ENCODE assay signal across 7 cellular contexts in genomic region chr10:102633848-102634247, GRCh38.
A peak's percentile ranks its signal among the peaks of the same experiment; 100 is the strongest.
DNase-seq lines count a peak whose midpoint lies in the region; TF ChIP-seq lines count a peak whose summit lies in the region.

No MANE protein-coding gene starts in this region.

- no peaks in the 10 kb centered on the region for H3K79me2 ChIP-seq in Loucy (ENCODE audit: insufficient read depth, low read length)

- no peak for TF ChIP-seq CTCF in Loucy (conservative IDR thresholded peaks at IDR 0.05; ENCODE audit: low read length)

- no peaks in the 10 kb centered on the region for H3K9me2 ChIP-seq in Loucy (replicated peaks; ENCODE audit: low read depth, low read length)

- no peak overlapping the region for H2AFZ ChIP-seq in Loucy (ENCODE audit: low read length)

- DNase-seq in COR-L47 (lab: John Stamatoyannopoulos, UW), result no peak
- DNase-seq in cortex of kidney (lab: John Stamatoyannopoulos, UW), result no peak
- DNase-seq in NOMO-1 treated with dmso at 0.1 percent for 144 hours (lab: John Stamatoyannopoulos, UW; ENCODE audit: unreplicated experiment), result no peak

- 0 out of 2 replicates have a peak, but pooled peaks cover 7% of the 10 kb centered on the region for H3F3A ChIP-seq in Loucy (ENCODE audit: low read depth)

- H3K4me1 ChIP-seq in Loucy (ENCODE audit: insufficient read depth, low read length, poor library complexity, severe bottlenecking) (peaks cover 54% of the 10 kb centered on the region), stomach smooth muscle (ENCODE audit: control insufficient read depth, insufficient read depth, low read length) (peaks cover 47% of the 10 kb centered on the region)

- peaks cover 6% of the 10 kb centered on the region; the same call in 1 of the 2 replicates for H3K36me3 ChIP-seq in Loucy (ENCODE audit: insufficient read depth, low read length)
- peaks cover 0 to 2% of the 10 kb centered on the region in 2 donors for H3K36me3 ChIP-seq in stomach smooth muscle (ENCODE audit: control insufficient read depth in 2 of 2, insufficient read depth in 2 of 2, low read length in 2 of 2)

- H3K4me2 ChIP-seq in Loucy (ENCODE audit: low read depth, low read length, poor library complexity, severe bottlenecking), result peak overlapping the region; percentile 59

- peak overlapping the region; percentile 56 for H3K9ac ChIP-seq in Loucy (ENCODE audit: low read depth, low read length, poor library complexity, severe bottlenecking)
- no peak overlapping the region for H3K9ac ChIP-seq in stomach smooth muscle (ENCODE audit: low read length in 2 of 2)

- H3K4me3 ChIP-seq in Loucy (ENCODE audit: low read length, poor library complexity, severe bottlenecking) (peak overlapping the region; percentile 40), stomach smooth muscle (ENCODE audit: low read length in 2 of 2) (no peak overlapping the region)

- peak overlapping the region; percentile 22 for H3K27ac ChIP-seq in angular gyrus (ENCODE audit: low read depth, low read length)
- H3K27ac ChIP-seq in layer of hippocampus (ENCODE audit: low read depth, low read length), result peak overlapping the region; percentile 2
- peak overlapping the region; percentile 71 for H3K27ac ChIP-seq in stomach smooth muscle (ENCODE audit: low read length)

- no peaks in the 10 kb centered on the region for H3K9me3 ChIP-seq in Loucy (ENCODE audit: insufficient read depth, low read depth, low read length)
- H3K9me3 ChIP-seq in stomach smooth muscle (ENCODE audit: control insufficient read depth in 2 of 2, low read length in 2 of 2), result no peaks in the 10 kb centered on the region

- H4K20me1 ChIP-seq in Loucy (ENCODE audit: insufficient read depth, low read length, poor library complexity, severe bottlenecking), result no peaks in the 10 kb centered on the region

- no peaks in the 10 kb centered on the region for H3K27me3 ChIP-seq in Loucy (ENCODE audit: insufficient read depth, low read length, poor library complexity, severe bottlenecking)
- no peaks in the 10 kb centered on the region for H3K27me3 ChIP-seq in layer of hippocampus (ENCODE audit: control insufficient read depth, insufficient read depth, low read length)
- no peaks in the 10 kb centered on the region for H3K27me3 ChIP-seq in stomach smooth muscle (ENCODE audit: control insufficient read depth in 1 of 2, insufficient read depth in 2 of 2, low read length in 2 of 2)

Comparison
In these comparisons a context has a peak if more than half of its experiments do, and no peak if none do; other contexts are left out.
1. H3K27ac ChIP-seq: peak in every context shown above with its lines; median percentile 71 in stomach smooth muscle; 22 in angular gyrus; 2 in layer of hippocampus.